1 cellular context compared by ENCODE assay signal in the genomic region with DNA sequence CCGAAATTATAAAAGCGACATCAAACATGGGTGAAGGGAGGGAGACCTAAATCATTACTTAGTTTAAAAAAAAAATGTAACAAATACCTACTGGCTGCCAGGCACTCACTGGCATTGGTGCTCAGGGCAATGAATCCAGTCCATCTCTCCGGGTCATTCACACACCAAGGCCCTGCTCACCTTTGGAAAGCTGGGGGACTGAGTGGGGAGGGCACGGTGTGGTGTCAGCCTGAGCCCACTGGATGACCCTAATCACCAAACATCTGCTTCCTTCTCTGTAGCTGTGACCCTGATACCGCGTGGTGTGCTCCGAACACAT.
TF ChIP-seq lines count a peak whose summit lies in the region.

No MANE protein-coding gene starts in this region.

TF ChIP-seq in HEK293, 187 proteins besides CTCF, POLR2A, EP300 and RAD21 (continued from another document):
- TF ChIP-seq ZNF280C (tag by site-specific recombination; IDR thresholded peaks at IDR 0.05) (no peak), MZF1 (tag by site-specific recombination; IDR thresholded peaks at IDR 0.05; ENCODE audit: borderline replicate concordance) (no peak), ZNF221 (tag by site-specific recombination; IDR thresholded peaks at IDR 0.05; ENCODE audit: borderline replicate concordance) (no peak), ZBTB20 (tag by site-specific recombination; IDR thresholded peaks at IDR 0.05) (no peak)
- TF ChIP-seq, protein P1, sequence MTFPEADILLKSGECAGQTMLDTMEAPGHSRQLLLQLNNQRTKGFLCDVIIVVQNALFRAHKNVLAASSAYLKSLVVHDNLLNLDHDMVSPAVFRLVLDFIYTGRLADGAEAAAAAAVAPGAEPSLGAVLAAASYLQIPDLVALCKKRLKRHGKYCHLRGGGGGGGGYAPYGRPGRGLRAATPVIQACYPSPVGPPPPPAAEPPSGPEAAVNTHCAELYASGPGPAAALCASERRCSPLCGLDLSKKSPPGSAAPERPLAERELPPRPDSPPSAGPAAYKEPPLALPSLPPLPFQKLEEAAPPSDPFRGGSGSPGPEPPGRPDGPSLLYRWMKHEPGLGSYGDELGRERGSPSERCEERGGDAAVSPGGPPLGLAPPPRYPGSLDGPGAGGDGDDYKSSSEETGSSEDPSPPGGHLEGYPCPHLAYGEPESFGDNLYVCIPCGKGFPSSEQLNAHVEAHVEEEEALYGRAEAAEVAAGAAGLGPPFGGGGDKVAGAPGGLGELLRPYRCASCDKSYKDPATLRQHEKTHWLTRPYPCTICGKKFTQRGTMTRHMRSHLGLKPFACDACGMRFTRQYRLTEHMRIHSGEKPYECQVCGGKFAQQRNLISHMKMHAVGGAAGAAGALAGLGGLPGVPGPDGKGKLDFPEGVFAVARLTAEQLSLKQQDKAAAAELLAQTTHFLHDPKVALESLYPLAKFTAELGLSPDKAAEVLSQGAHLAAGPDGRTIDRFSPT (tag by site-specific recombination; IDR thresholded peaks at IDR 0.05): no peak
